Comparison of ENCODE assay signal across 20 cellular contexts in the genomic region with DNA sequence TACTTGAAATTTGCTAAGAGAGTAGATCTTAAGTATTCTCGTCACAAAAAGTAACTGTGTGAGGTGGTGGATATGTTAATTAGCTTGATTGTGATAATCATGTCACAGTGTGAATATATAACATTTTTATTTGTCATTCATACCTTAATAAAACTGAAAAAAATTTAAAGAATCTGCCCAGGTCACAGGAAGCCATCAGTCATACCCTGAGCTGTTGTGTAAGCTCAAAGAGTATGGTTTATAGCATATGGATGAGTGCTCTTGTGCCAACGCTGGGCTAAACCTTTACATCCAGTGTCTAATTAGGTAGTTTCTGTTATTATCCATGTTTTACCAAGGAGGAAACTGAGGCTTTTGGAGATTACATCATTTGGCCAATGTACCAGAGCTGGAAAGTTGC. TPM values are rescaled to one million over a fixed set of nuclear protein-coding genes. Genes with fewer than 3 reads are reported as not detected.
DNase-seq lines count a peak whose midpoint lies in the region; ATAC-seq and TF ChIP-seq lines count a peak whose summit lies in the region.
"Had no signal": no experiment of that assay in that cellular context is flagged by ENCODE, and none has a peak within 500 bp of the region (broad histone marks: within the 10 kb centered on the region; RNA-seq: fewer than 3 reads in every experiment).

No MANE protein-coding gene starts in this region.

- H3K9ac ChIP-seq in Karpas-422 (ENCODE audit: low read length) (peak overlapping the region; percentile 42), PC-3 (ENCODE audit: low read length) (no peak overlapping the region), subcutaneous abdominal adipose tissue (ENCODE audit: low read length in 5 of 5) (no peak overlapping the region)

- BruUV-seq in PC-3 (replicated peaks; lab: Mats Ljungman, UMichigan) = no TSS peak

- TF ChIP-seq CTCF in PC-3 (conservative IDR thresholded peaks at IDR 0.05; ENCODE audit: low read depth, low read length) (no peak), gastroesophageal sphincter (IDR thresholded peaks at IDR 0.05) (no peak)

- H4K20me1 ChIP-seq in Karpas-422 (ENCODE audit: insufficient read depth, low read depth, low read length) = peaks cover 3% of the 10 kb centered on the region; the same call in 1 of the 2 replicates
- no peaks in the 10 kb centered on the region for H4K20me1 ChIP-seq in PC-3 (ENCODE audit: low read length)

- peak overlapping the region; percentile 88 for H3K27ac ChIP-seq in Karpas-422 (ENCODE audit: low read length)
- no peak overlapping the region for H3K27ac ChIP-seq in PC-3 (ENCODE audit: low read length)
- peak overlapping the region; percentile 48 to 96 (median 82) for H3K27ac ChIP-seq in gastroesophageal sphincter
- peak overlapping the region; percentile 58 for H3K27ac ChIP-seq in subcutaneous abdominal adipose tissue (ENCODE audit: low read depth, low read length)
- H3K27ac ChIP-seq: RWPE1 had no signal

- H3K36me3 ChIP-seq in Karpas-422 (ENCODE audit: insufficient read depth, low read length) (peaks cover 78% of the 10 kb centered on the region), PC-3 (ENCODE audit: low read depth, low read length) (no peaks in the 10 kb centered on the region), gastroesophageal sphincter (peaks cover 0 to 31% of the 10 kb centered on the region in 2 donors), subcutaneous abdominal adipose tissue (ENCODE audit: control insufficient read depth in 5 of 5, insufficient read depth in 5 of 5, low read length in 5 of 5) (peaks cover 0 to 28% (median 22%) of the 10 kb centered on the region in 5 donors)
- H3K36me3 ChIP-seq: breast epithelium had no signal

- TF ChIP-seq EP300 in gastroesophageal sphincter (IDR thresholded peaks at IDR 0.05) = no peak

- intact Hi-C loops in PC-3 (cut with micrococcal nuclease) = no loop called here

- H2AFZ ChIP-seq in Karpas-422 (ENCODE audit: low read length) (no peak overlapping the region), PC-3 (ENCODE audit: low read length) (no peak overlapping the region)

- H3K4me2 ChIP-seq in Karpas-422 (ENCODE audit: low read depth, low read length, poor library complexity, severe bottlenecking) = peak overlapping the region; percentile 57
- no peak overlapping the region for H3K4me2 ChIP-seq in PC-3 (ENCODE audit: low read length)

- H3K4me3 ChIP-seq in Karpas-422 (ENCODE audit: low read length) (no peak overlapping the region; the same call in 1 of the 2 replicates), PC-3 (ENCODE audit: low read length) (no peak overlapping the region), gastroesophageal sphincter (no peak overlapping the region), subcutaneous abdominal adipose tissue (ENCODE audit: low read depth in 1 of 5, low read length in 5 of 5) (no peak overlapping the region)
- H3K4me3 ChIP-seq: breast epithelium had no signal

- ATAC-seq in PC-3 (no peak), gastroesophageal sphincter (no peak), HG03196 (IDR thresholded peaks at IDR 0.05; ENCODE audit: unreplicated experiment) (no peak)
- ATAC-seq: activated CD4-positive, CD25-positive, alpha-beta regulatory T cell treated with anti-CD3 and anti-CD28 coated beads, Interleukin-2, amount 50 U/mL, for 24 hours; T-helper 17 cell had no signal

- no peak for DNase-seq in Karpas-422
- DNase-seq in PC-3 = peak; percentile 16
- no peak for DNase-seq in NCI-H226
- DNase-seq in stimulated activated naive CD4-positive, alpha-beta T cell treated with Interleukin-2 at 50 U/mL for 16 hours (lab: John Stamatoyannopoulos, UW) = no peak
- DNase-seq: activated naive CD8-positive, alpha-beta T cell treated with anti-CD3 and anti-CD28 coated beads, Interleukin-2, amount 10 ng/mL, durations not matched to agents 7 days and 5 days; CD4-positive, alpha-beta T cell; dermis blood vessel endothelial cell; DND-41; erythroblast; NCI-H1092 treated with DMSO at 0.1 percent for 48 hours; NCI-H526 treated with DMSO at 0.1 percent for 48 hours; nephron progenitor cell; substantia nigra; T-helper 17 cell had no signal

- POLR2A ChIA-PET in PC-3 (lab: Charles Lee; ENCODE audit: unreplicated experiment) = no interaction called here

- 47 to 49% methylated on average over 2 of the region's 2 CpGs for WGBS in gastroesophageal sphincter (ENCODE audit: low coverage in 1 of 2), 2 donors

- H3K9me2 ChIP-seq in Karpas-422 (replicated peaks; ENCODE audit: insufficient read depth, low read length) (no peaks in the 10 kb centered on the region), PC-3 (replicated peaks; ENCODE audit: low read length) (no peaks in the 10 kb centered on the region)

- H3K79me2 ChIP-seq in Karpas-422 (ENCODE audit: low read length) = peaks cover 98% of the 10 kb centered on the region
- H3K79me2 ChIP-seq in PC-3 (ENCODE audit: low read length) = no peaks in the 10 kb centered on the region

- TF ChIP-seq POLR2A in gastroesophageal sphincter (IDR thresholded peaks at IDR 0.05) = no peak

- H3K4me1 ChIP-seq in Karpas-422 (ENCODE audit: low read length) = peaks cover 99% of the 10 kb centered on the region
- H3K4me1 ChIP-seq in PC-3 (ENCODE audit: insufficient read depth, low read length) = peaks cover 40% of the 10 kb centered on the region
- peaks cover 18 to 100% (median 39%) of the 10 kb centered on the region in 3 donors for H3K4me1 ChIP-seq in gastroesophageal sphincter
- H3K4me1 ChIP-seq in subcutaneous abdominal adipose tissue (ENCODE audit: control insufficient read depth in 5 of 5, insufficient read depth in 5 of 5, low read length in 5 of 5) = peaks cover 5 to 44% (median 32%) of the 10 kb centered on the region in 5 donors
- H3K4me1 ChIP-seq: breast epithelium had no signal

- H3K9me3 ChIP-seq in Karpas-422 (ENCODE audit: low read length) (no peaks in the 10 kb centered on the region), PC-3 (ENCODE audit: low read length) (no peaks in the 10 kb centered on the region), gastroesophageal sphincter (no peaks in the 10 kb centered on the region), subcutaneous abdominal adipose tissue (ENCODE audit: control insufficient read depth in 5 of 5, low read length in 5 of 5) (no peaks in the 10 kb centered on the region)
- H3K9me3 ChIP-seq: breast epithelium had no signal

- no peaks in the 10 kb centered on the region for H3K27me3 ChIP-seq in Karpas-422 (ENCODE audit: low read length)
- no peaks in the 10 kb centered on the region for H3K27me3 ChIP-seq in PC-3 (ENCODE audit: low read length)
- no peaks in the 10 kb centered on the region for H3K27me3 ChIP-seq in gastroesophageal sphincter
- H3K27me3 ChIP-seq in subcutaneous abdominal adipose tissue (ENCODE audit: control insufficient read depth in 5 of 5, insufficient read depth in 4 of 5, low read length in 5 of 5) = no peaks in the 10 kb centered on the region
- H3K27me3 ChIP-seq: breast epithelium had no signal

- CTCF ChIA-PET in PC-3 (lab: Charles Lee) = interaction anchor here (0.7 kb wide), 1 partner anchor 74 kb away, joined by 5 read pairs; no protein-coding TSS in a partner anchor

- no peaks in the 10 kb centered on the region for H3F3A ChIP-seq in PC-3 (ENCODE audit: low read length, unreplicated experiment)

RNA-seq across cellular contexts. Expression of a gene that starts 11.3 kb away (rescaled TPM):
- 261 and 285 TPM in 2 replicates for total RNA-seq in Karpas-422 (2014; rRNA removed; shearing (Covaris generic); ENCODE audit: low replicate concordance)
- 47.5 and 49.2 TPM in 2 replicates for total RNA-seq in PC-3 (2014; rRNA removed)
- total RNA-seq in gastroesophageal sphincter = 100 to 1,000 TPM; 241 to 418 (median 291) TPM

RNA-seq across cellular contexts. Expression of a gene that starts 57.8 kb away (rescaled TPM):
- total RNA-seq in Karpas-422 (2014; rRNA removed; shearing (Covaris generic); ENCODE audit: low replicate concordance) = 0.11 TPM in 1 of 2 replicates, not detected in the other
- total RNA-seq in PC-3 (2014; rRNA removed) (12.4 and 13.0 TPM in 2 replicates), gastroesophageal sphincter (10 to 100 TPM in 2 of 4 donors, 1 to 10 TPM in 2; 7.6 to 14.5 (median 10.4) TPM)
